In genomic region chr1:45493116-45493697, GRCh38 we compare ENCODE assay signal across 8 cellular contexts. TPM values are rescaled to one million over a fixed set of nuclear protein-coding genes. Genes with fewer than 3 reads are reported as not detected.
DNase-seq lines count a peak whose midpoint lies in the region; ATAC-seq and TF ChIP-seq lines count a peak whose summit lies in the region.

No MANE protein-coding gene starts in this region.

- no TSS peak for BruUV-seq in OCI-LY7 (replicated peaks; lab: Mats Ljungman, UMichigan)

- TF ChIP-seq CTCF in OCI-LY7 (conservative IDR thresholded peaks at IDR 0.05; ENCODE audit: low read length) (peak; percentile 89), right atrium auricular region (IDR thresholded peaks at IDR 0.05) (peak; percentile 37 to 74)

- H3K79me2 ChIP-seq in OCI-LY7 (ENCODE audit: insufficient read depth, low read depth, low read length): no peaks in the 10 kb centered on the region

- no peak overlapping the region for H3K27ac ChIP-seq in OCI-LY7 (ENCODE audit: low read depth, low read length, poor library complexity, severe bottlenecking)
- no peak overlapping the region for H3K27ac ChIP-seq in right atrium auricular region

- no peaks in the 10 kb centered on the region for H3K9me2 ChIP-seq in OCI-LY7 (ENCODE audit: insufficient read depth, low read length)

- peak; percentile 21 for DNase-seq in DMS79 (lab: John Stamatoyannopoulos, UW)
- peak in 51 of 76 experiments; percentile 3 to 66 (median 32) for DNase-seq in HUDEP-2 (lab: John Stamatoyannopoulos, UW; ENCODE audit: unreplicated experiment in 76 of 76)
- DNase-seq in OCI-LY7 (ENCODE audit: low spot score): peak; percentile 76
- peak; percentile 61 for DNase-seq in right atrium auricular region (ENCODE audit: low spot score)
- peak; percentile 17 to 41 for DNase-seq in stimulated activated CD4-positive, alpha-beta T cell treated with anti-CD3 and anti-CD28 coated beads, Interleukin-1b, Interleukin-23, amount 100 ng/mL, for 4 hours (ENCODE audit: low read depth in 2 of 2)
- no peak for DNase-seq in posterior vena cava (ENCODE audit: low spot score)

- intact Hi-C loops in OCI-LY7 (cut with micrococcal nuclease; ENCODE audit: unreplicated experiment): loop anchor here (1.0 to 10.0 kb wide), 4 partner anchors 134 to 758 kb away; partner anchors contain the start of genes KIF2C, MUTYH, RNU5D-1 and TOE1
- intact Hi-C loops in posterior vena cava (cut with DNase I): loop anchor here (2.0 to 10.0 kb wide), 3 partner anchors 131 to 480 kb away; partner anchors contain the start of genes UROD (in 2 of the 2) and HECTD3 (in 1 of the 2)

- POLR2A ChIA-PET in OCI-LY7 (lab: Charles Lee): interaction anchor here (0.5 to 4.1 kb wide), 9 partner anchors 55 to 771 kb away, joined by 3 to 20 read pairs (median 4); partner anchors contain the start of genes MUTYH and TOE1

- no peak overlapping the region for H2AFZ ChIP-seq in OCI-LY7 (ENCODE audit: low read length)

- H3K36me3 Mint-ChIP-seq in activated naive CD4-positive, alpha-beta T cell treated with anti-CD3 and anti-CD28 coated beads, Interleukin-2, amount 50 U/mL, for 24 hours: peaks cover 2% of the 10 kb centered on the region

- no peaks in the 10 kb centered on the region for H3K27me3 Mint-ChIP-seq in activated naive CD4-positive, alpha-beta T cell treated with anti-CD3 and anti-CD28 coated beads, Interleukin-2, amount 50 U/mL, for 24 hours

- no peaks in the 10 kb centered on the region for H3K27me3 ChIP-seq in right atrium auricular region

- H3K4me1 ChIP-seq in OCI-LY7 (ENCODE audit: insufficient read depth, low read length, poor library complexity, severe bottlenecking) (peaks cover 32% of the 10 kb centered on the region), right atrium auricular region (peaks cover 0 to 8% of the 10 kb centered on the region in 2 donors)

- no peaks in the 10 kb centered on the region for H3K9me3 ChIP-seq in OCI-LY7 (ENCODE audit: low read length)
- no peaks in the 10 kb centered on the region for H3K9me3 ChIP-seq in right atrium auricular region

- H3K4me2 ChIP-seq in OCI-LY7 (ENCODE audit: low read length): no peak overlapping the region

- peak overlapping the region; percentile 31 for H3K27ac Mint-ChIP-seq in activated naive CD4-positive, alpha-beta T cell treated with anti-CD3 and anti-CD28 coated beads, Interleukin-2, amount 50 U/mL, for 24 hours

- peaks cover 11% of the 10 kb centered on the region for H3K4me1 Mint-ChIP-seq in activated naive CD4-positive, alpha-beta T cell treated with anti-CD3 and anti-CD28 coated beads, Interleukin-2, amount 50 U/mL, for 24 hours

- no peaks in the 10 kb centered on the region for H4K20me1 ChIP-seq in OCI-LY7 (ENCODE audit: insufficient read depth, low read length)

- no peak overlapping the region for H3K4me3 Mint-ChIP-seq in activated naive CD4-positive, alpha-beta T cell treated with anti-CD3 and anti-CD28 coated beads, Interleukin-2, amount 50 U/mL, for 24 hours

- no peak for ATAC-seq in GM21526 (IDR thresholded peaks at IDR 0.05; ENCODE audit: low FRiP score, unreplicated experiment)

- H3K36me3 ChIP-seq in OCI-LY7 (ENCODE audit: insufficient read depth, low read length) (no peaks in the 10 kb centered on the region), right atrium auricular region (no peaks in the 10 kb centered on the region)

- CTCF ChIA-PET in OCI-LY7 (lab: Charles Lee; ENCODE audit: unreplicated experiment): interaction anchor here (0.8 to 3.0 kb wide), 4 partner anchors 133 to 482 kb away, joined by 3 to 21 read pairs (median 11); partner anchors contain the start of gene HECTD3

- H3K9me3 Mint-ChIP-seq in activated naive CD4-positive, alpha-beta T cell treated with anti-CD3 and anti-CD28 coated beads, Interleukin-2, amount 50 U/mL, for 24 hours: no peaks in the 10 kb centered on the region

- H3K4me3 ChIP-seq in OCI-LY7 (ENCODE audit: low read depth, low read length, poor library complexity, severe bottlenecking): no peak overlapping the region
- H3K4me3 ChIP-seq in right atrium auricular region: no peak overlapping the region

RNA-seq across cellular contexts. Expression of gene TESK2, which starts 2.2 kb away (rescaled TPM):
- total RNA-seq in OCI-LY7 (2014; rRNA removed; shearing (Covaris generic)): 4.9 and 5.0 TPM in 2 replicates
- total RNA-seq in OCI-LY7 (2022) (6.6 and 9.2 TPM in 2 replicates), right atrium auricular region (1 to 10 TPM; 2.8 to 3.5 TPM), posterior vena cava (1 to 10 TPM; 2.8 to 3.0 TPM)

RNA-seq across cellular contexts. Expression of gene CCDC163, which starts 6.7 kb away (rescaled TPM):
- 2.9 and 7.4 TPM in 2 replicates for total RNA-seq in OCI-LY7 (2014; rRNA removed; shearing (Covaris generic))
- 17.2 and 21.1 TPM in 2 replicates for total RNA-seq in OCI-LY7 (2022)
- total RNA-seq in right atrium auricular region: 1 to 10 TPM; 1.4 to 1.9 TPM
- 1 to 10 TPM; 2.5 to 2.9 TPM for total RNA-seq in posterior vena cava

RNA-seq across cellular contexts. Expression of gene MMACHC, which starts 6.9 kb away (rescaled TPM):
- 7.6 and 8.1 TPM in 2 replicates for total RNA-seq in OCI-LY7 (2014; rRNA removed; shearing (Covaris generic))
- total RNA-seq in OCI-LY7 (2022) (13.3 and 15.9 TPM in 2 replicates), right atrium auricular region (10 to 100 TPM in 1 of 2 donors, 1 to 10 TPM in 1; 9.8 to 13.7 TPM), posterior vena cava (1 to 10 TPM; 2.8 to 3.9 TPM)

RNA-seq across cellular contexts. Expression of gene PRDX1, which starts 28.5 kb away (rescaled TPM):
- total RNA-seq in OCI-LY7 (2014; rRNA removed; shearing (Covaris generic)): 725 and 814 TPM in 2 replicates
- total RNA-seq in OCI-LY7 (2022) (851 and 938 TPM in 2 replicates), right atrium auricular region (100 to 1,000 TPM; 371 to 655 TPM), posterior vena cava (100 to 1,000 TPM; 255 to 329 TPM)

RNA-seq across cellular contexts. Expression of gene AKR1A1, which starts 57.4 kb away (rescaled TPM):
- total RNA-seq in OCI-LY7 (2014; rRNA removed; shearing (Covaris generic)): 110 and 142 TPM in 2 replicates
- total RNA-seq in OCI-LY7 (2022) (141 and 152 TPM in 2 replicates), right atrium auricular region (10 to 100 TPM; 47.2 to 53.3 TPM), posterior vena cava (100 to 1,000 TPM in 1 of 2 donors, 10 to 100 TPM in 1; 97.2 to 119 TPM)
